ENCODE assay signal across 14 cellular contexts in the genomic region with DNA sequence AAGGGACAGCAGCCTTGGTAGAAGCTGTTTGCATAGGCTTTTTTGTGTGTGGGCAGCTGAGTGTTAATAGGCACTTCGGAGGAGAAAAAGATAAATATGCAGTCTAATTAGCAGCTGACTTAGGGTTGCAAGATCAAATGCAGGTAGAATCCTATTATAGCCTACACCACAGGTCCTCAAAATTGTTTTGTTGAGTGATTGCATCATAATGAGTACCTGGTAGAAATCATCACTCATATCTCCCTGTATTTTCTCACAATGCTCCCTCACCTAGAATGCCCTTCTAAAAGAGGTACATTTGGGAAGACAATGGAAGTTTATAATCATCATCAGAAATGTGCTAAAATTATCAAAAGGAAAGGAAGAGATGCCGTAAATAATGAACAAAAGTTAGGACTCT.
"Had no signal": no experiment of that assay in that cellular context is flagged by ENCODE, and none has a peak within 500 bp of the region (broad histone marks: within the 10 kb centered on the region; RNA-seq: fewer than 3 reads in every experiment).

No MANE protein-coding gene starts in this region.

- H3K36me3 Mint-ChIP-seq: activated naive CD8-positive, alpha-beta T cell treated with anti-CD3 and anti-CD28 coated beads for 36 hours had no signal

- H3K27me3 Mint-ChIP-seq: activated CD4-positive, alpha-beta T cell treated with anti-CD3 and anti-CD28 coated beads, Interleukin-2, amount 10 ng/mL, durations not matched to agents 7 days and 5 days had no signal

- H3K4me3 Mint-ChIP-seq: activated CD4-positive, alpha-beta T cell treated with anti-CD3 and anti-CD28 coated beads, Interleukin-2, amount 10 ng/mL, durations not matched to agents 7 days and 5 days; activated naive CD8-positive, alpha-beta T cell treated with anti-CD3 and anti-CD28 coated beads for 36 hours; neural crest cell had no signal

- H3K27ac Mint-ChIP-seq: activated CD4-positive, alpha-beta T cell treated with anti-CD3 and anti-CD28 coated beads, Interleukin-2, amount 10 ng/mL, durations not matched to agents 7 days and 5 days; activated naive CD8-positive, alpha-beta T cell treated with anti-CD3 and anti-CD28 coated beads for 36 hours had no signal

- DNase-seq: activated CD4-positive, alpha-beta T cell treated with anti-CD3 and anti-CD28 coated beads, Interleukin-2, amount 10 ng/mL, durations not matched to agents 7 days and 5 days; activated CD8-positive, alpha-beta memory T cell treated with anti-CD3 and anti-CD28 coated beads for 24 hours; activated gamma-delta T cell treated with Interleukin-2 at 50 U/mL for 16 hours; activated naive CD8-positive, alpha-beta T cell treated with anti-CD3 and anti-CD28 coated beads for 36 hours; amygdala; body of pancreas; central memory CD4-positive, alpha-beta T cell; colonic mucosa; midbrain; pancreas; stimulated activated CD4-positive, alpha-beta T cell treated with anti-CD3 and anti-CD28 coated beads, Interleukin-12 subunit alpha, Interleukin-12 subunit beta, amount 100 ng/mL, for 4 hours; stimulated activated CD4-positive, alpha-beta T cell treated with anti-CD3 and anti-CD28 coated beads, Interleukin-2, amount 100 ng/mL, for 24 hours; upper lobe of right lung had no signal

- H3K9me3 Mint-ChIP-seq: activated CD4-positive, alpha-beta T cell treated with anti-CD3 and anti-CD28 coated beads, Interleukin-2, amount 10 ng/mL, durations not matched to agents 7 days and 5 days; neural crest cell had no signal

- ATAC-seq: body of pancreas, pancreas, upper lobe of right lung had no signal

- H3K4me1 Mint-ChIP-seq: activated CD4-positive, alpha-beta T cell treated with anti-CD3 and anti-CD28 coated beads, Interleukin-2, amount 10 ng/mL, durations not matched to agents 7 days and 5 days; activated naive CD8-positive, alpha-beta T cell treated with anti-CD3 and anti-CD28 coated beads for 36 hours had no signal
